Comparison of ENCODE assay signal across 8 cellular contexts in genomic region chr3:136749602-136750001, GRCh38. TPM values are rescaled to one million over a fixed set of nuclear protein-coding genes. Genes with fewer than 3 reads are reported as not detected.
DNase-seq lines count a peak whose midpoint lies in the region; ATAC-seq, FAIRE-seq and TF ChIP-seq lines count a peak whose summit lies in the region.
"Not testable (repeated sequence)": the region's sequence is repeated elsewhere in the genome, so short reads cannot be mapped to it uniquely, and the experiment has no call there.

No MANE protein-coding gene starts in this region.

- H2BK5ac ChIP-seq in mesendoderm (ENCODE audit: low read length), result not testable (repeated sequence)

- H3K23ac ChIP-seq in mesendoderm (ENCODE audit: low read length), result not testable (repeated sequence)

- TF ChIP-seq EP300 in GM12878 (IDR thresholded peaks at IDR 0.05; ENCODE audit: borderline replicate concordance in 1 of 2, control insufficient read depth in 1 of 2, low read depth in 2 of 2, low read length in 2 of 2), result not testable (repeated sequence)

- H3K4me1 ChIP-seq in OCI-LY1 (ENCODE audit: insufficient read depth, low read length, severe bottlenecking) (peaks cover 49% of the 10 kb centered on the region), GM12878 (ENCODE audit: control insufficient read depth, insufficient read depth, low read length) (peaks cover 19% of the 10 kb centered on the region), mesendoderm (ENCODE audit: control insufficient read depth, low read depth, low read length) (peaks cover 10% of the 10 kb centered on the region), gastrocnemius medialis (peaks cover 39 to 50% of the 10 kb centered on the region in 2 donors), vagina (peaks cover 69% of the 10 kb centered on the region)

- H3K4ac ChIP-seq in mesendoderm (ENCODE audit: low read depth, low read length), result peak overlapping the region; percentile 79

- in situ Hi-C loops in GM12878 (cut with MboI), result loop anchor here (5.0 kb wide), 3 partner anchors 362 to 677 kb away; no protein-coding TSS in a partner anchor
- in situ Hi-C loops in gastrocnemius medialis (cut with MboI; ENCODE audit: low sequenced_read_pairs in 4 of 4), result loop anchor here (5.0 to 25.0 kb wide), 9 partner anchors 115 to 675 kb away; partner anchors contain the start of genes PCCB (in 2 of the 4) and NCK1 (in 1 of the 4)

- peaks cover 52% of the 10 kb centered on the region for H3K4me1 Mint-ChIP-seq in activated CD4-positive, alpha-beta T cell treated with anti-CD3 and anti-CD28 coated beads, Interleukin-2, amount 10 ng/mL, durations not matched to agents 7 days and 5 days

- not testable (repeated sequence) for H3K27me3 Mint-ChIP-seq in activated CD4-positive, alpha-beta T cell treated with anti-CD3 and anti-CD28 coated beads, Interleukin-2, amount 10 ng/mL, durations not matched to agents 7 days and 5 days

- H4K8ac ChIP-seq in mesendoderm (ENCODE audit: low read depth, low read length), result not testable (repeated sequence)

- not testable (repeated sequence) for H3K9me3 Mint-ChIP-seq in activated CD4-positive, alpha-beta T cell treated with anti-CD3 and anti-CD28 coated beads, Interleukin-2, amount 10 ng/mL, durations not matched to agents 7 days and 5 days

- H3K27me3 ChIP-seq in OCI-LY1 (ENCODE audit: insufficient read depth, low read length); GM12878 (replicated peaks in 1 of 2; ENCODE audit: control insufficient read depth in 2 of 2, insufficient read depth in 2 of 2, low read length in 1 of 2); mesendoderm (ENCODE audit: insufficient read depth, low read length, poor library complexity); gastrocnemius medialis; vagina: not testable (repeated sequence)

- not testable (repeated sequence) for ATAC-seq in GM12878, gastrocnemius medialis

- H2BK15ac ChIP-seq in mesendoderm (replicated peaks; ENCODE audit: low read depth), result not testable (repeated sequence)

- H3K9ac ChIP-seq in OCI-LY1 (ENCODE audit: low read length), result peak overlapping the region; percentile 80
- H3K9ac ChIP-seq in GM12878 (ENCODE audit: control insufficient read depth, insufficient read depth, low read length), result peak overlapping the region; percentile 79
- H3K9ac ChIP-seq in mesendoderm (ENCODE audit: low read length), result not testable (repeated sequence)

- not testable (repeated sequence) for BruUV-seq in GM12878 (replicated peaks; lab: Mats Ljungman, UMichigan)

- not testable (repeated sequence) for H2AFZ ChIP-seq in OCI-LY1 (ENCODE audit: low read length)
- peak overlapping the region; percentile 61 for H2AFZ ChIP-seq in GM12878 (ENCODE audit: control insufficient read depth, low read depth, low read length)

- H3K27ac ChIP-seq in OCI-LY1 (ENCODE audit: low read depth, low read length, poor library complexity, severe bottlenecking) (peak overlapping the region; percentile 90), GM12878 (ENCODE audit: control insufficient read depth, insufficient read depth) (peak overlapping the region; percentile 77), gastrocnemius medialis (peak overlapping the region; percentile 84 to 98 (median 92)), vagina (peak overlapping the region; percentile 99)
- H3K27ac ChIP-seq in mesendoderm (ENCODE audit: low read depth, low read length), result not testable (repeated sequence)

- H3K27ac Mint-ChIP-seq in activated CD4-positive, alpha-beta T cell treated with anti-CD3 and anti-CD28 coated beads, Interleukin-2, amount 10 ng/mL, durations not matched to agents 7 days and 5 days, result peak overlapping the region; percentile 93

- not testable (repeated sequence) for H3K18ac ChIP-seq in mesendoderm (ENCODE audit: low read length)

- FAIRE-seq in GM12878 (lab: Jason Lieb, UNC), result not testable (repeated sequence)

- TF ChIP-seq RAD21 in GM12878 (IDR thresholded peaks at IDR 0.05; ENCODE audit: insufficient read depth, low read depth, low read length), result not testable (repeated sequence)

- H3K4me3 Mint-ChIP-seq in activated CD4-positive, alpha-beta T cell treated with anti-CD3 and anti-CD28 coated beads, Interleukin-2, amount 10 ng/mL, durations not matched to agents 7 days and 5 days, result peak overlapping the region; percentile 78

- RAD21 ChIA-PET in GM12878 (lab: Charles Lee; ENCODE audit: unreplicated experiment), result interaction anchor here (0.6 to 2.4 kb wide), 13 partner anchors 14 to 675 kb away, joined by 3 to 24 read pairs (median 5); partner anchors contain the start of gene NCK1

- H2AK5ac ChIP-seq in mesendoderm (ENCODE audit: low read length), result not testable (repeated sequence)

- H2BK120ac ChIP-seq in mesendoderm (ENCODE audit: low read depth, low read length), result not testable (repeated sequence)

- H4K5ac ChIP-seq in mesendoderm (ENCODE audit: low read length), result not testable (repeated sequence)

- peak overlapping the region; percentile 83 for H3K4me2 ChIP-seq in OCI-LY1 (ENCODE audit: low read length)
- peak overlapping the region; percentile 92 for H3K4me2 ChIP-seq in GM12878 (ENCODE audit: control insufficient read depth, insufficient read depth)
- not testable (repeated sequence) for H3K4me2 ChIP-seq in mesendoderm (ENCODE audit: low read length)

- CTCF ChIA-PET in activated CD4-positive, alpha-beta T cell treated with anti-CD3 and anti-CD28 coated beads, Interleukin-2, amount 10 ng/mL, durations not matched to agents 7 days and 5 days (lab: Charles Lee), result interaction anchor here (1.1 to 1.7 kb wide), 3 partner anchors 134 to 444 kb away, joined by 3 to 6 read pairs (median 5); no protein-coding TSS in a partner anchor
- CTCF ChIA-PET in GM12878 (lab: Yijun Ruan, JAX), result interaction anchor here (0.5 to 2.1 kb wide), 11 partner anchors 13 to 679 kb away, joined by 3 to 19 read pairs (median 3); partner anchors contain the start of gene PCCB

- not testable (repeated sequence) for DNase-seq in GM12865 (ENCODE audit: low read depth); activated CD4-positive, alpha-beta T cell treated with anti-CD3 and anti-CD28 coated beads, Interleukin-2, amount 10 ng/mL, durations not matched to agents 7 days and 5 days; GM12878 (ENCODE audit: low read depth, low spot score); mesendoderm; gastrocnemius medialis; vagina (ENCODE audit: extremely low spot score in 2 of 2)
- peak; percentile 23 for DNase-seq in fibroblast of peridontal ligament (ENCODE audit: extremely low read depth)

- not testable (repeated sequence) for H3K9me3 ChIP-seq in OCI-LY1 (ENCODE audit: low read length); GM12878 (replicated peaks; ENCODE audit: control insufficient read depth, insufficient read depth, low read length); gastrocnemius medialis; vagina

- intact Hi-C loops in GM12878 (cut with micrococcal nuclease; ENCODE audit: unreplicated experiment), result loop anchor here (2.0 to 10.0 kb wide), 3 partner anchors 125 to 203 kb away; no protein-coding TSS in a partner anchor
- intact Hi-C loops in gastrocnemius medialis (cut with DNase I; ENCODE audit: low total_unique reads), result loop anchor here (5.0 kb wide), 1 partner anchor 202 kb away; no protein-coding TSS in a partner anchor
- intact Hi-C loops in vagina (cut with DNase I), result loop anchor here (5.0 to 10.0 kb wide), 4 partner anchors 113 to 675 kb away; partner anchors contain the start of genes NCK1 and PCCB

- H3K36me3 ChIP-seq in OCI-LY1 (ENCODE audit: insufficient read depth, low read length); GM12878 (ENCODE audit: control insufficient read depth in 2 of 2, insufficient read depth in 2 of 2, low read length in 1 of 2); mesendoderm (ENCODE audit: control insufficient read depth, insufficient read depth, low read length); gastrocnemius medialis; vagina: not testable (repeated sequence)

- not testable (repeated sequence) for H4K20me1 ChIP-seq in OCI-LY1 (ENCODE audit: insufficient read depth, low read length); GM12878 (ENCODE audit: control insufficient read depth, insufficient read depth)

- H3K9me2 ChIP-seq in OCI-LY1 (ENCODE audit: low read depth, low read length), result not testable (repeated sequence)

- H3K79me1 ChIP-seq in mesendoderm (ENCODE audit: low read length), result not testable (repeated sequence)

- not testable (repeated sequence) for TF ChIP-seq POLR2A in GM12878 (IDR thresholded peaks at IDR 0.05; ENCODE audit: low read depth, low read length); gastrocnemius medialis (IDR thresholded peaks at IDR 0.05); vagina (IDR thresholded peaks at IDR 0.05)

- WGBS in GM12878 (ENCODE audit: insufficient coverage, insufficient replicate concordance, low lambda C conversion rate, missing lambda C conversion rate), result 82% methylated on average over 5 of the region's 6 CpGs
- WGBS in mesendoderm (ENCODE audit: extremely low coverage, insufficient coverage, low lambda C conversion rate), result no CpG with 5 or more reads among the region's 6 CpGs

- H3F3A ChIP-seq in OCI-LY1 (ENCODE audit: insufficient read depth, low read length), result not testable (repeated sequence)

- peaks cover 62% of the 10 kb centered on the region for H3K79me2 ChIP-seq in OCI-LY1 (ENCODE audit: insufficient read depth, low read length)
- peaks cover 79% of the 10 kb centered on the region for H3K79me2 ChIP-seq in GM12878 (ENCODE audit: control insufficient read depth, insufficient read depth, low read length)
- peaks cover 49% of the 10 kb centered on the region for H3K79me2 ChIP-seq in mesendoderm (ENCODE audit: control insufficient read depth, insufficient read depth, low read length)

- peak overlapping the region; percentile 97 for H3K4me3 ChIP-seq in GM12865 (ENCODE audit: low read depth, low read length)
- peak overlapping the region; percentile 85 for H3K4me3 ChIP-seq in OCI-LY1 (ENCODE audit: low read depth, low read length, poor library complexity, severe bottlenecking)
- peak overlapping the region; percentile 77 for H3K4me3 ChIP-seq in GM12878
- not testable (repeated sequence) for H3K4me3 ChIP-seq in mesendoderm (ENCODE audit: low read length)
- peak overlapping the region in 2 of 4 donors; percentile 71 to 87 for H3K4me3 ChIP-seq in gastrocnemius medialis
- H3K4me3 ChIP-seq in vagina, result peak overlapping the region in 1 of 2 donors; percentile 19

- POLR2A ChIA-PET in activated CD4-positive, alpha-beta T cell treated with anti-CD3 and anti-CD28 coated beads, Interleukin-2, amount 10 ng/mL, durations not matched to agents 7 days and 5 days (lab: Charles Lee), result interaction anchor here (1.2 to 1.6 kb wide), 2 partner anchors 112 to 553 kb away, joined by 3 read pairs; partner anchors contain the start of gene NCK1
- POLR2A ChIA-PET in GM12878 (lab: Charles Lee), result interaction anchor here (0.6 to 1.2 kb wide), 6 partner anchors 112 to 553 kb away, joined by 3 to 5 read pairs (median 4); partner anchors contain the start of genes MSL2 and NCK1

- TF ChIP-seq CTCF in GM12865 (IDR thresholded peaks at IDR 0.05; ENCODE audit: insufficient read depth, low read depth, low read length, missing control alignments); OCI-LY1 (IDR thresholded peaks at IDR 0.05; ENCODE audit: low read length); GM12878 (IDR thresholded peaks at IDR 0.05 in 2 of 3, conservative IDR thresholded peaks at IDR 0.05 in 1 of 3; ENCODE audit: control insufficient read depth in 2 of 3, extremely low read depth in 1 of 3, insufficient read depth in 1 of 3, low read depth in 3 of 3, low read length in 3 of 3); gastrocnemius medialis (IDR thresholded peaks at IDR 0.05 in 4 of 5, conservative IDR thresholded peaks at IDR 0.05 in 1 of 5); vagina (IDR thresholded peaks at IDR 0.05): not testable (repeated sequence)

- SMC1A ChIA-PET in GM12878 (lab: Charles Lee; ENCODE audit: uncharacterized antibody, unreplicated experiment), result interaction anchor here (0.6 to 2.3 kb wide), 15 partner anchors 14 to 1049 kb away, joined by 3 to 15 read pairs (median 4); partner anchors contain the start of genes MSL2 and NCK1

- not testable (repeated sequence) for H3K56ac ChIP-seq in mesendoderm (ENCODE audit: low read length)

- H3K36me3 Mint-ChIP-seq in activated CD4-positive, alpha-beta T cell treated with anti-CD3 and anti-CD28 coated beads, Interleukin-2, amount 10 ng/mL, durations not matched to agents 7 days and 5 days (ENCODE audit: low read depth), result not testable (repeated sequence)

RNA-seq across cellular contexts. Expression of gene STAG1, which starts 2.6 kb away (rescaled TPM):
- 10 to 100 TPM; 40.9 to 45.7 TPM for total RNA-seq in activated CD4-positive, alpha-beta T cell treated with anti-CD3 and anti-CD28 coated beads, Interleukin-2, amount 10 ng/mL, durations not matched to agents 7 days and 5 days
- 93.4 and 104 TPM in 2 replicates for total RNA-seq in GM12878 (2013; cell fraction: nucleolus; rRNA removed)
- total RNA-seq in GM12878 (2014; rRNA removed), result 20.1 and 24.4 TPM in 2 replicates
- 29.3 and 30.1 TPM in 2 replicates for total RNA-seq in GM12878 (2014; rRNA removed; fragmentation: Illumina TruSeq; extraction: Trizol)
- 26.1 and 28.4 TPM in 2 replicates for total RNA-seq in GM12878 (2021)
- polyA plus RNA-seq in GM12878 (2011; ENCODE audit: low read depth), result 7.0 TPM
- polyA plus RNA-seq in GM12878 (2011; rRNA removed), result 24.1 and 36.7 TPM in 2 replicates
- 8.1 and 8.5 TPM in 2 replicates for polyA plus RNA-seq in GM12878 (2011; cell fraction: cytosol; rRNA removed)
- 12.3 and 15.1 TPM in 2 replicates for polyA plus RNA-seq in GM12878 (2011; cell fraction: nucleus; rRNA removed)
- 8.7 and 9.8 TPM in 2 replicates for polyA plus RNA-seq in GM12878 (2012)
- 20.0 and 22.6 TPM in 2 replicates for polyA plus RNA-seq in GM12878 (2014; fragmentation: Illumina TruSeq; extraction: Trizol)
- polyA plus RNA-seq in GM12878 (2014; fragmentation: Nextera tagmentation; extraction: Ambion mirVana), result 1 to 10 TPM; 4.4 to 4.8 TPM
- polyA plus RNA-seq in GM12878 (2014; rRNA removed), result 11.1 and 12.6 TPM in 2 replicates
- polyA plus RNA-seq in GM12878 (2016; fragmentation: Nextera tagmentation; extraction: Ambion mirVana), result 10 to 100 TPM; 20.3 to 26.3 TPM
- 28.0 and 42.9 TPM in 2 replicates for polyA minus RNA-seq in GM12878 (2011; rRNA and poly(A)+ RNA removed)
- 13.2 and 16.1 TPM in 2 replicates for polyA minus RNA-seq in GM12878 (2011; cell fraction: cytosol; rRNA and poly(A)+ RNA removed)
- 20.7 and 39.0 TPM in 2 replicates for polyA minus RNA-seq in GM12878 (2011; cell fraction: nucleus; rRNA and poly(A)+ RNA removed)
- polyA plus RNA-seq in mesendoderm (2013, experiment 1 of 2), result 13.9 TPM
- 14.0 TPM for polyA plus RNA-seq in mesendoderm (2013, experiment 2 of 2)
- 10 to 100 TPM; 22.2 to 26.2 (median 23.7) TPM for total RNA-seq in gastrocnemius medialis
- total RNA-seq in vagina, result 44.7 TPM
